1 cellular context compared by ENCODE assay signal in the genomic region with DNA sequence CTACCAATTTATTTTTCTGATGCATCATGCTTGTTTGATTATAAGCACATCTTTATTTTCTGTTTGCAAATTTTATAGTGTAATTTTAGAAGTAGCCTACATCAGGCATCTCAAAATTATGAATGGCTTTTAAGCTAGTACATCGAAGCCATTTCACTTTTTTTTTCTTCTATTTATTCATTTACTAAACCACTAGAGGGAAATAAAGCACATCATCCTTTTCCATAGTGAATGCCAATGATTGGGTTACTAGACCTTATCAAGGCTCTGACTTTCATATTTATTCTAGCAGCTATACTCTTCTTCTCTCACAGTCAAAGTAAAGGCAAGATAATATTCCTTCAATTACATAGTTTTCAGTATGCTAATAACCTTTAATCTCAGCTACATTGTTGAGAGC.
TF ChIP-seq lines count a peak whose summit lies in the region.

No MANE protein-coding gene starts in this region.

TF ChIP-seq in HCT116, 20 proteins besides CTCF, POLR2A, EP300 and RAD21 (continued from another document):
- TF ChIP-seq, protein P1, sequence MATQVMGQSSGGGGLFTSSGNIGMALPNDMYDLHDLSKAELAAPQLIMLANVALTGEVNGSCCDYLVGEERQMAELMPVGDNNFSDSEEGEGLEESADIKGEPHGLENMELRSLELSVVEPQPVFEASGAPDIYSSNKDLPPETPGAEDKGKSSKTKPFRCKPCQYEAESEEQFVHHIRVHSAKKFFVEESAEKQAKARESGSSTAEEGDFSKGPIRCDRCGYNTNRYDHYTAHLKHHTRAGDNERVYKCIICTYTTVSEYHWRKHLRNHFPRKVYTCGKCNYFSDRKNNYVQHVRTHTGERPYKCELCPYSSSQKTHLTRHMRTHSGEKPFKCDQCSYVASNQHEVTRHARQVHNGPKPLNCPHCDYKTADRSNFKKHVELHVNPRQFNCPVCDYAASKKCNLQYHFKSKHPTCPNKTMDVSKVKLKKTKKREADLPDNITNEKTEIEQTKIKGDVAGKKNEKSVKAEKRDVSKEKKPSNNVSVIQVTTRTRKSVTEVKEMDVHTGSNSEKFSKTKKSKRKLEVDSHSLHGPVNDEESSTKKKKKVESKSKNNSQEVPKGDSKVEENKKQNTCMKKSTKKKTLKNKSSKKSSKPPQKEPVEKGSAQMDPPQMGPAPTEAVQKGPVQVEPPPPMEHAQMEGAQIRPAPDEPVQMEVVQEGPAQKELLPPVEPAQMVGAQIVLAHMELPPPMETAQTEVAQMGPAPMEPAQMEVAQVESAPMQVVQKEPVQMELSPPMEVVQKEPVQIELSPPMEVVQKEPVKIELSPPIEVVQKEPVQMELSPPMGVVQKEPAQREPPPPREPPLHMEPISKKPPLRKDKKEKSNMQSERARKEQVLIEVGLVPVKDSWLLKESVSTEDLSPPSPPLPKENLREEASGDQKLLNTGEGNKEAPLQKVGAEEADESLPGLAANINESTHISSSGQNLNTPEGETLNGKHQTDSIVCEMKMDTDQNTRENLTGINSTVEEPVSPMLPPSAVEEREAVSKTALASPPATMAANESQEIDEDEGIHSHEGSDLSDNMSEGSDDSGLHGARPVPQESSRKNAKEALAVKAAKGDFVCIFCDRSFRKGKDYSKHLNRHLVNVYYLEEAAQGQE (IDR thresholded peaks at IDR 0.05; ENCODE audit: low read depth), result no peak
- TF ChIP-seq EZH2phosphoT487 (IDR thresholded peaks at IDR 0.05; ENCODE audit: borderline replicate concordance), result no peak
- TF ChIP-seq, protein P2, sequence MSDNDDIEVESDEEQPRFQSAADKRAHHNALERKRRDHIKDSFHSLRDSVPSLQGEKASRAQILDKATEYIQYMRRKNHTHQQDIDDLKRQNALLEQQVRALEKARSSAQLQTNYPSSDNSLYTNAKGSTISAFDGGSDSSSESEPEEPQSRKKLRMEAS (IDR thresholded peaks at IDR 0.05), result no peak
- no peak for TF ChIP-seq ZNF274 (IDR thresholded peaks at IDR 0.05; ENCODE audit: low read depth, low read length)
- TF ChIP-seq ZFX (IDR thresholded peaks at IDR 0.05), result no peak
- TF ChIP-seq FOSL1 (IDR thresholded peaks at IDR 0.05; ENCODE audit: low read depth), result no peak
- TF ChIP-seq YY1 (IDR thresholded peaks at IDR 0.05; ENCODE audit: extremely low read depth, insufficient replicate concordance, low read depth, low read length), result no peak
- TF ChIP-seq EGR1 (IDR thresholded peaks at IDR 0.05; ENCODE audit: low read depth), result no peak
